Comparison of ENCODE assay signal across 22 cellular contexts in the genomic region with DNA sequence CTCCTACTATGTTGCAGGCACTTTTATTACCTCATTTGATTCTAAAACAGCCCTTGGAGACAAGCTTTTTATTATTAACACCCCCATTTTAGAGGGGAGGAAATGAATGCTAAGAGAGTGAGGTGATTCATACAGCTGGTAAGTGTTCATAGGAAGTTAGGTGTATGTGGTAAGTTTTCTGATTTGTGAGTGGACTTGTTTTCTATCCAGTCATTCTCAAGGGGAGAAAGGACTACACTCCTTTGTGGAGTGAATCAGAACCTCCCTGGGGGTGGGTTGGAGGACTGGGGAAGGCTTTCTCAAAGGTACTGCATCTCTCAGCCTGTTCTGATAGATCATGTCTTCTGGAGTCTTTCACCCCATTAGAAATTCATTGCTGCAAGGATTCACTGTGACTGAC. TPM values are rescaled to one million over a fixed set of nuclear protein-coding genes. Genes with fewer than 3 reads are reported as not detected.
"Had no signal": no experiment of that assay in that cellular context is flagged by ENCODE, and none has a peak within 500 bp of the region (broad histone marks: within the 10 kb centered on the region; RNA-seq: fewer than 3 reads in every experiment).

No MANE protein-coding gene starts in this region.

- H3K36me3 Mint-ChIP-seq: activated naive CD4-positive, alpha-beta T cell treated with anti-CD3 and anti-CD28 coated beads, Interleukin-2, amount 50 U/mL, for 24 hours; natural killer cell had no signal

- H3K9me3 ChIP-seq: neutrophil, pancreas, right lobe of liver, suprapubic skin, transverse colon, vagina had no signal

- ATAC-seq: effector memory CD8-positive, alpha-beta T cell; natural killer cell; pancreas; right lobe of liver; stimulated activated naive CD8-positive, alpha-beta T cell treated with anti-CD3 and anti-CD28 coated beads, Interleukin-15, amount 100 ng/mL, for 72 hours had no signal

- H3K27me3 ChIP-seq: ascending aorta, cardiac muscle cell, pancreas, right lobe of liver, vagina had no signal

- H3K9me3 Mint-ChIP-seq: activated naive CD4-positive, alpha-beta T cell treated with anti-CD3 and anti-CD28 coated beads, Interleukin-2, amount 50 U/mL, for 24 hours; effector memory CD8-positive, alpha-beta T cell; natural killer cell; stimulated activated naive CD8-positive, alpha-beta T cell treated with anti-CD3 and anti-CD28 coated beads, Interleukin-15, amount 100 ng/mL, for 72 hours; T-helper 1 cell treated with Interleukin-12 subunit alpha and Interleukin-12 subunit beta and Interleukin-4 antibody, amounts not matched to agents 30 μg/mL and 1 μg/mL, for 36 hours had no signal

- H3K27ac Mint-ChIP-seq: activated naive CD4-positive, alpha-beta T cell treated with anti-CD3 and anti-CD28 coated beads, Interleukin-2, amount 50 U/mL, for 24 hours; effector memory CD8-positive, alpha-beta T cell; natural killer cell; stimulated activated naive CD8-positive, alpha-beta T cell treated with anti-CD3 and anti-CD28 coated beads, Interleukin-15, amount 100 ng/mL, for 72 hours; T-helper 1 cell treated with Interleukin-12 subunit alpha and Interleukin-12 subunit beta and Interleukin-4 antibody, amounts not matched to agents 30 μg/mL and 1 μg/mL, for 36 hours had no signal

- H3K4me3 Mint-ChIP-seq: activated naive CD4-positive, alpha-beta T cell treated with anti-CD3 and anti-CD28 coated beads, Interleukin-2, amount 50 U/mL, for 24 hours; effector memory CD8-positive, alpha-beta T cell; natural killer cell; stimulated activated naive CD8-positive, alpha-beta T cell treated with anti-CD3 and anti-CD28 coated beads, Interleukin-15, amount 100 ng/mL, for 72 hours; T-helper 1 cell treated with Interleukin-12 subunit alpha and Interleukin-12 subunit beta and Interleukin-4 antibody, amounts not matched to agents 30 μg/mL and 1 μg/mL, for 36 hours had no signal

- H3K4me1 ChIP-seq: ascending aorta, pancreas, right lobe of liver, suprapubic skin, transverse colon had no signal

- H3K27ac ChIP-seq: ascending aorta, cardiac muscle cell, neutrophil, pancreas, right lobe of liver, suprapubic skin, transverse colon, vagina had no signal

- H3K36me3 ChIP-seq: ascending aorta, cardiac muscle cell, neutrophil, pancreas, right lobe of liver, suprapubic skin, transverse colon, vagina had no signal

- H3K4me1 Mint-ChIP-seq: activated naive CD4-positive, alpha-beta T cell treated with anti-CD3 and anti-CD28 coated beads, Interleukin-2, amount 50 U/mL, for 24 hours; natural killer cell; stimulated activated naive CD8-positive, alpha-beta T cell treated with anti-CD3 and anti-CD28 coated beads, Interleukin-15, amount 100 ng/mL, for 72 hours had no signal

- DNase-seq: activated CD4-positive, alpha-beta T cell treated with anti-CD3 and anti-CD28 coated beads, Interleukin-2, amount 50 U/mL, for 4 hours; activated CD4-positive, CD25-positive, alpha-beta regulatory T cell treated with anti-CD3 and anti-CD28 coated beads, Interleukin-2, amount 50 U/mL, for 72 hours; activated gamma-delta T cell; dermis blood vessel endothelial cell; effector memory CD8-positive, alpha-beta T cell; head of caudate nucleus; natural killer cell; pancreas; right lobe of liver; stimulated activated CD4-positive, alpha-beta T cell treated with anti-CD3 and anti-CD28 coated beads, Interleukin-4, amount 100 ng/mL, for 1 hour; stimulated activated naive CD8-positive, alpha-beta T cell treated with anti-CD3 and anti-CD28 coated beads, Interleukin-15, amount 100 ng/mL, for 72 hours; transverse colon had no signal

- H3K4me3 ChIP-seq: ascending aorta, cardiac muscle cell, pancreas, right lobe of liver, smooth muscle cell, suprapubic skin, transverse colon, vagina had no signal

RNA-seq across cellular contexts. Expression of gene PKNOX2, which starts 23.5 kb away (rescaled TPM):
- total RNA-seq: dermis blood vessel endothelial cell, epithelial cell of proximal tubule, natural killer cell, pulmonary artery endothelial cell had no signal
